ENCODE assay signal across 28 cellular contexts in genomic region chr2:222739939-222740338, GRCh38.
"Had no signal": no experiment of that assay in that cellular context is flagged by ENCODE, and none has a peak within 500 bp of the region (broad histone marks: within the 10 kb centered on the region; RNA-seq: fewer than 3 reads in every experiment).

No MANE protein-coding gene starts in this region.

- H3K27me3 Mint-ChIP-seq: brain had no signal

- DNase-seq: activated CD4-positive, alpha-beta T cell treated with anti-CD3 and anti-CD28 coated beads, Interleukin-2, amount 10 ng/mL, durations not matched to agents 24 days and 14 days; activated CD4-positive, alpha-beta T cell treated with anti-CD3 and anti-CD28 coated beads, Interleukin-2, amount 50 U/mL, for 48 hours; activated CD4-positive, CD25-positive, alpha-beta regulatory T cell treated with anti-CD3 and anti-CD28 coated beads, Interleukin-2, amount 50 U/mL, for 72 hours; activated CD8-positive, alpha-beta memory T cell treated with anti-CD3 and anti-CD28 coated beads, Interleukin-2, amount 10 ng/mL, durations not matched to agents 7 days and 5 days; activated effector memory CD4-positive, alpha-beta T cell treated with anti-CD3 and anti-CD28 coated beads, Interleukin-2, amount 50 U/mL, for 16 hours; activated naive CD4-positive, alpha-beta T cell treated with Interleukin-2 at 50 U/mL for 16 hours; activated naive CD8-positive, alpha-beta T cell treated with anti-CD3 and anti-CD28 coated beads, Interleukin-2, amount 50 U/mL, for 24 hours; activated T-cell treated with anti-CD3 and anti-CD28 coated beads, Interleukin-2, amount 50 U/mL, for 24 hours; amniotic stem cell; KG1; NCI-H1092; NCI-H1417; NCI-H2029; NCI-H2107; NCI-H345; NCI-H510A; NCI-H526 treated with DMSO at 0.1 percent for 48 hours; Peyer's patch; Right ventricle myocardium superior; SJCRH30; SK-N-SH; SW 1271 had no signal

- H3K4me1 ChIP-seq: Peyer's patch had no signal

- H3K27ac ChIP-seq: ascending aorta, Peyer's patch, RWPE1, SJCRH30 had no signal

- H3K9me3 Mint-ChIP-seq: activated naive CD8-positive, alpha-beta T cell treated with anti-CD3 and anti-CD28 coated beads, Interleukin-2, amount 50 U/mL, for 24 hours; activated T-cell treated with anti-CD3 and anti-CD28 coated beads, Interleukin-2, amount 50 U/mL, for 24 hours; central memory CD8-positive, alpha-beta T cell had no signal

- H3K27ac Mint-ChIP-seq: activated CD4-positive, alpha-beta T cell treated with anti-CD3 and anti-CD28 coated beads, Interleukin-2, amount 10 ng/mL, durations not matched to agents 24 days and 14 days; activated CD8-positive, alpha-beta memory T cell treated with anti-CD3 and anti-CD28 coated beads, Interleukin-2, amount 10 ng/mL, durations not matched to agents 7 days and 5 days; activated naive CD4-positive, alpha-beta T cell treated with anti-CD3 and anti-CD28 coated beads, Interleukin-2, amount 50 U/mL, for 72 hours; activated naive CD8-positive, alpha-beta T cell treated with anti-CD3 and anti-CD28 coated beads, Interleukin-2, amount 50 U/mL, for 24 hours; activated T-cell treated with anti-CD3 and anti-CD28 coated beads, Interleukin-2, amount 50 U/mL, for 24 hours; brain; T-helper 1 cell treated with Interleukin-12 subunit alpha and Interleukin-12 subunit beta and Interleukin-4 antibody, amounts not matched to agents 30 μg/mL and 1 μg/mL, for 36 hours had no signal

- H3K4me3 ChIP-seq: ascending aorta, Peyer's patch, SJCRH30 had no signal

- H3K36me3 ChIP-seq: ascending aorta, Peyer's patch, SJCRH30 had no signal

- H3K4me3 Mint-ChIP-seq: activated CD4-positive, alpha-beta T cell treated with anti-CD3 and anti-CD28 coated beads, Interleukin-2, amount 10 ng/mL, durations not matched to agents 24 days and 14 days; activated CD8-positive, alpha-beta memory T cell treated with anti-CD3 and anti-CD28 coated beads, Interleukin-2, amount 10 ng/mL, durations not matched to agents 7 days and 5 days; activated naive CD8-positive, alpha-beta T cell treated with anti-CD3 and anti-CD28 coated beads, Interleukin-2, amount 50 U/mL, for 24 hours; activated T-cell treated with anti-CD3 and anti-CD28 coated beads, Interleukin-2, amount 50 U/mL, for 24 hours; brain; central memory CD8-positive, alpha-beta T cell; T-helper 1 cell treated with Interleukin-12 subunit alpha and Interleukin-12 subunit beta and Interleukin-4 antibody, amounts not matched to agents 30 μg/mL and 1 μg/mL, for 36 hours had no signal

- H3K36me3 Mint-ChIP-seq: activated CD8-positive, alpha-beta memory T cell treated with anti-CD3 and anti-CD28 coated beads, Interleukin-2, amount 10 ng/mL, durations not matched to agents 7 days and 5 days; activated naive CD4-positive, alpha-beta T cell treated with anti-CD3 and anti-CD28 coated beads, Interleukin-2, amount 50 U/mL, for 72 hours; brain had no signal

- H3K27me3 ChIP-seq: ascending aorta, Peyer's patch, SJCRH30 had no signal

- H3K4me2 ChIP-seq: SK-N-SH had no signal

- H3K9me3 ChIP-seq: ascending aorta, Peyer's patch, SJCRH30, SK-N-SH had no signal

- H3K9ac ChIP-seq: SK-N-SH had no signal
